ENCODE assay signal across 14 cellular contexts in the genomic region with DNA sequence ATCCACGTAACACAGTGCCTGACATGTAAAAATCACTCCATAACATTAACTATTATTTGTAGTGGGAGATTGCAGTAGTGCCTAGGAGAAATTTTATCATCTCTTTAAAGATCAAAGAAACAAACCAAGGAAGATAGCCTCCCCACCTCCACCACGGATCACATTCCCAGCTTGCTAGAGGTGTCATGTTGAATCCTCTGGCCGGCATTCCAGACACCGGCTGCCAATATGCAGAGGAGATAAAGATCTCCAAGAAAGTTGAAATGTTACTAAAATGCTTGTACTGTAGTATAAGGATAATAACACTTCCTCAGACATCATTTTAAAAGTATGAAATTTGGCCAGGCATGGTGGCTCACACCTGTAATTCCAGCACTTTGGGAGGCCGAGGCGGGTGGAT. TPM values are rescaled to one million over a fixed set of nuclear protein-coding genes. Genes with fewer than 3 reads are reported as not detected.
DNase-seq lines count a peak whose midpoint lies in the region; ATAC-seq, FAIRE-seq and TF ChIP-seq lines count a peak whose summit lies in the region.
"Had no signal": no experiment of that assay in that cellular context is flagged by ENCODE, and none has a peak within 500 bp of the region (broad histone marks: within the 10 kb centered on the region; RNA-seq: fewer than 3 reads in every experiment).

No MANE protein-coding gene starts in this region.

- no peak for FAIRE-seq in keratinocyte (lab: Jason Lieb, UNC)

- no peaks in the 10 kb centered on the region for H3K36me3 ChIP-seq in keratinocyte (ENCODE audit: control insufficient read depth in 2 of 2, extremely low read depth in 1 of 2, insufficient read depth in 2 of 2, low read length in 2 of 2)

- peak overlapping the region; percentile 35 for H3K27ac Mint-ChIP-seq in activated T-cell treated with anti-CD3 and anti-CD28 coated beads, Interleukin-2, amount 50 U/mL, for 24 hours
- no peak overlapping the region for H3K27ac Mint-ChIP-seq in activated T-cell treated with anti-CD3 and anti-CD28 coated beads, Interleukin-2, amount 50 U/mL, for 72 hours
- H3K27ac Mint-ChIP-seq in type B pancreatic cell = peak overlapping the region; percentile 78

- no peak overlapping the region for H3K4me2 ChIP-seq in keratinocyte (ENCODE audit: control insufficient read depth, extremely low read depth, insufficient read depth, low read depth, low read length)

- no peak for ATAC-seq in activated T-cell treated with anti-CD3 and anti-CD28 coated beads, Interleukin-2, amount 50 U/mL, for 72 hours (replicated peaks in 1 of 2)
- ATAC-seq in GM21381 (IDR thresholded peaks at IDR 0.05; ENCODE audit: unreplicated experiment) = no peak
- ATAC-seq in stimulated activated naive CD8-positive, alpha-beta T cell treated with anti-CD3 and anti-CD28 coated beads, Interleukin-15, Interleukin-2, amounts not matched to agents 100 U/mL and 50 U/mL, for 24 hours = no peak

- H3K27ac ChIP-seq in keratinocyte (ENCODE audit: control insufficient read depth, insufficient read depth, low read length) = peak overlapping the region; percentile 28
- H3K27ac ChIP-seq: C4-2B, GM23248 had no signal

- no peaks in the 10 kb centered on the region for H3K9me3 ChIP-seq in keratinocyte (ENCODE audit: control insufficient read depth, low read depth, low read length)

- no peak overlapping the region for H3K4me3 ChIP-seq in keratinocyte (ENCODE audit: control insufficient read depth in 2 of 3, extremely low read depth in 1 of 3, insufficient read depth in 2 of 3, low read depth in 1 of 3, low read length in 3 of 3)
- H3K4me3 ChIP-seq: GM23248 had no signal

- H3K79me2 ChIP-seq in keratinocyte (ENCODE audit: control insufficient read depth, insufficient read depth, low read length) = no peaks in the 10 kb centered on the region

- no peaks in the 10 kb centered on the region for H3K27me3 ChIP-seq in keratinocyte (ENCODE audit: control insufficient read depth, extremely low read depth, insufficient read depth, low read length)

- DNase-seq in activated T-cell treated with anti-CD3 and anti-CD28 coated beads, Interleukin-2, amount 50 U/mL, for 24 hours = no peak
- DNase-seq in activated T-cell treated with anti-CD3 and anti-CD28 coated beads, Interleukin-2, amount 50 U/mL, for 72 hours = no peak
- DNase-seq in RPMI7951 (ENCODE audit: low read depth) = peak; percentile 59
- no peak for DNase-seq in keratinocyte (ENCODE audit: low read depth, low spot score)
- DNase-seq in type B pancreatic cell (ENCODE audit: extremely low spot score, unreplicated experiment) = no peak
- DNase-seq in stimulated activated naive CD8-positive, alpha-beta T cell treated with anti-CD3 and anti-CD28 coated beads, Interleukin-15, Interleukin-2, amounts not matched to agents 100 U/mL and 50 U/mL, for 24 hours = no peak
- DNase-seq in DMS79 treated with DMSO at 0.1 percent for 48 hours (lab: John Stamatoyannopoulos, UW) = no peak
- DNase-seq: NCI-H1436 treated with DMSO at 0.1 percent for 48 hours, NCI-H2227 treated with DMSO at 0.1 percent for 48 hours, NCI-H526 had no signal

- H3K27me3 Mint-ChIP-seq in activated T-cell treated with anti-CD3 and anti-CD28 coated beads, Interleukin-2, amount 50 U/mL, for 24 hours = no peaks in the 10 kb centered on the region
- no peaks in the 10 kb centered on the region for H3K27me3 Mint-ChIP-seq in activated T-cell treated with anti-CD3 and anti-CD28 coated beads, Interleukin-2, amount 50 U/mL, for 72 hours (ENCODE audit: low read depth)
- H3K27me3 Mint-ChIP-seq in type B pancreatic cell = peaks cover 11% of the 10 kb centered on the region
- H3K27me3 Mint-ChIP-seq: IgD-negative memory B cell had no signal

- no peaks in the 10 kb centered on the region for H4K20me1 ChIP-seq in keratinocyte (ENCODE audit: control insufficient read depth, extremely low read depth, insufficient read depth, low read length)

- H3K4me1 ChIP-seq in keratinocyte (ENCODE audit: control insufficient read depth, extremely low read depth, insufficient read depth, low read length) = peaks cover 35% of the 10 kb centered on the region

- H3K36me3 Mint-ChIP-seq in activated T-cell treated with anti-CD3 and anti-CD28 coated beads, Interleukin-2, amount 50 U/mL, for 24 hours (ENCODE audit: low read depth) = no peaks in the 10 kb centered on the region
- no peaks in the 10 kb centered on the region for H3K36me3 Mint-ChIP-seq in activated T-cell treated with anti-CD3 and anti-CD28 coated beads, Interleukin-2, amount 50 U/mL, for 72 hours (ENCODE audit: insufficient read depth in 2 of 2)
- H3K36me3 Mint-ChIP-seq in type B pancreatic cell = no peaks in the 10 kb centered on the region
- H3K36me3 Mint-ChIP-seq: IgD-negative memory B cell had no signal

- H2AFZ ChIP-seq in keratinocyte (ENCODE audit: control insufficient read depth, low read length) = no peak overlapping the region
- H2AFZ ChIP-seq: GM23248 had no signal

- peaks cover 75% of the 10 kb centered on the region for H3K4me1 Mint-ChIP-seq in activated T-cell treated with anti-CD3 and anti-CD28 coated beads, Interleukin-2, amount 50 U/mL, for 24 hours (ENCODE audit: low read depth)
- H3K4me1 Mint-ChIP-seq in activated T-cell treated with anti-CD3 and anti-CD28 coated beads, Interleukin-2, amount 50 U/mL, for 72 hours (ENCODE audit: low read depth) = peaks cover 55% of the 10 kb centered on the region
- H3K4me1 Mint-ChIP-seq in type B pancreatic cell (ENCODE audit: unreplicated experiment) = no peaks in the 10 kb centered on the region

- TF ChIP-seq CTCF in keratinocyte (optimal IDR thresholded peaks at IDR 0.05 in 1 of 3, IDR thresholded peaks at IDR 0.05 in 1 of 3, conservative IDR thresholded peaks at IDR 0.05 in 1 of 3; ENCODE audit: extremely low read depth in 1 of 3, insufficient read depth in 2 of 3, low read length in 3 of 3) (no peak), type B pancreatic cell (conservative IDR thresholded peaks at IDR 0.05) (no peak)

- no peak overlapping the region for H3K4me3 Mint-ChIP-seq in activated T-cell treated with anti-CD3 and anti-CD28 coated beads, Interleukin-2, amount 50 U/mL, for 24 hours
- no peak overlapping the region for H3K4me3 Mint-ChIP-seq in activated T-cell treated with anti-CD3 and anti-CD28 coated beads, Interleukin-2, amount 50 U/mL, for 72 hours
- no peak overlapping the region for H3K4me3 Mint-ChIP-seq in type B pancreatic cell
- H3K4me3 Mint-ChIP-seq: IgD-negative memory B cell had no signal

- no peaks in the 10 kb centered on the region for H3K9me3 Mint-ChIP-seq in activated T-cell treated with anti-CD3 and anti-CD28 coated beads, Interleukin-2, amount 50 U/mL, for 24 hours
- no peaks in the 10 kb centered on the region for H3K9me3 Mint-ChIP-seq in activated T-cell treated with anti-CD3 and anti-CD28 coated beads, Interleukin-2, amount 50 U/mL, for 72 hours
- H3K9me3 Mint-ChIP-seq in type B pancreatic cell = no peaks in the 10 kb centered on the region
- H3K9me3 Mint-ChIP-seq: IgD-negative memory B cell had no signal

- dilution Hi-C loops in keratinocyte (cut with MboI; ENCODE audit: extremely low pct_ligation_motif_present, low sequenced_read_pairs) = loop anchor here (25.0 kb wide), 1 partner anchor 383 kb away; a partner anchor contains a TSS

- H3K9me1 ChIP-seq in keratinocyte (ENCODE audit: control insufficient read depth, extremely low read depth, insufficient read depth, low read length) = no peaks in the 10 kb centered on the region

- H3K9ac ChIP-seq in keratinocyte (ENCODE audit: control insufficient read depth, extremely low read depth, insufficient read depth, low read length) = no peak overlapping the region
- H3K9ac ChIP-seq: GM23248 had no signal

RNA-seq across cellular contexts. Expression of a gene that starts 6.1 kb away (rescaled TPM):
- 10 to 100 TPM; 23.6 to 26.0 TPM for total RNA-seq in activated T-cell treated with anti-CD3 and anti-CD28 coated beads, Interleukin-2, amount 50 U/mL, for 72 hours
- total RNA-seq in RPMI7951 (2014; rRNA removed; shearing (Covaris generic)) = 51.3 and 60.2 TPM in 2 replicates
- 33.1 to 38.5 TPM (median 34.1 TPM) in 3 replicates for polyA plus RNA-seq in keratinocyte
- polyA plus RNA-seq in keratinocyte (2011; ENCODE audit: low read depth) = 58.1 TPM
- 19.5 and 25.4 TPM in 2 replicates for polyA plus RNA-seq in keratinocyte (2011; cell fraction: cytosol; rRNA removed)
- polyA plus RNA-seq in keratinocyte (2011; cell fraction: nucleus; rRNA removed) = 58.8 and 70.9 TPM in 2 replicates
- 17.9 and 20.1 TPM in 2 replicates for polyA plus RNA-seq in keratinocyte (2012; ENCODE audit: low replicate concordance)
- 15.5 to 42.1 TPM (median 21.1 TPM) in 3 replicates for polyA minus RNA-seq in keratinocyte
- polyA minus RNA-seq in keratinocyte (2011; cell fraction: cytosol; rRNA and poly(A)+ RNA removed) = 26.1 TPM
- polyA minus RNA-seq in keratinocyte (2011; cell fraction: nucleus; rRNA and poly(A)+ RNA removed) = 30.6 and 41.3 TPM in 2 replicates
- 50.3 and 123 TPM in 2 replicates for total RNA-seq in type B pancreatic cell (ENCODE audit: low replicate concordance)
